Comparison of ENCODE assay signal across 25 cellular contexts in the genomic region with DNA sequence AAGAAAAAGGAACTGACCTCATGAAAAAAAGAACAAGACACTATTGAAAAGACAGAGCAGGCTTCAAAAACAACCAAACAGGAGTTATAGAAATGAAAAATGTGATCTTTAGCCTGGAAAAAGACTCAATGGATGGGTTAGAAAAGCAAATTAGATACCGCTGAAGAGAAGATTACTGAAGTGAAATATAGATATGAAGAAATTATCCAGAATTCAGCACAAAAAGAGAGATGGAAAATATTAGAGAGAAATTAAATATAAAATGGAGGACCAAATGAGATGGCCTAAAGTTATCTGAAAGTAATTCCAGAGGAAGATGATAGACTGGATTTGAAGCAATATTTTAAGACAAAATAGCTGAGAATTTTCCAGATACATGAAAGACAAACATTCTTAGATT.
"Had no signal": no experiment of that assay in that cellular context is flagged by ENCODE, and none has a peak within 500 bp of the region (broad histone marks: within the 10 kb centered on the region; RNA-seq: fewer than 3 reads in every experiment).

No MANE protein-coding gene starts in this region.

- H3K27me3 ChIP-seq: colonic mucosa, esophagus squamous epithelium, gastrocnemius medialis, heart right ventricle, left lung had no signal

- H3K4me3 ChIP-seq: colonic mucosa, esophagus squamous epithelium, gastrocnemius medialis, heart right ventricle, left lung, lower lobe of right lung, mucosa of descending colon had no signal

- DNase-seq: colonic mucosa; cortex of kidney; effector CD8-positive, alpha-beta T cell; effector memory CD8-positive, alpha-beta T cell; endodermal cell; erythroblast; esophagus squamous epithelium; foreskin fibroblast; foreskin melanocyte; gastrocnemius medialis; glutamatergic neuron; head of caudate nucleus; heart right ventricle; hippocampal formation; left cardiac atrium; left ventricle myocardium superior; lower lobe of right lung; mesenchymal stem cell; mucosa of descending colon; naive B cell had no signal

- FAIRE-seq: endometrium, keratinocyte had no signal

- ATAC-seq: effector memory CD8-positive, alpha-beta T cell; esophagus mucosa; gastrocnemius medialis; heart right ventricle; left cardiac atrium; left lung; left ventricle myocardium superior; lower lobe of right lung; mucosa of descending colon had no signal

- H3K9me3 ChIP-seq: colonic mucosa, gastrocnemius medialis, lower lobe of right lung had no signal

- H3K4me1 ChIP-seq: colonic mucosa, esophagus squamous epithelium, lower lobe of right lung had no signal

- H3K27ac ChIP-seq: colonic mucosa, epithelial cell of prostate, esophagus squamous epithelium, gastrocnemius medialis, heart right ventricle, left lung, lower lobe of right lung had no signal
